ENCODE assay signal across 8 cellular contexts in genomic region chr2:127810156-127810636, GRCh38. TPM values are rescaled to one million over a fixed set of nuclear protein-coding genes. Genes with fewer than 3 reads are reported as not detected.
A peak's percentile ranks its signal among the peaks of the same experiment; 100 is the strongest.
DNase-seq lines count a peak whose midpoint lies in the region; ATAC-seq and TF ChIP-seq lines count a peak whose summit lies in the region.

No MANE protein-coding gene starts in this region.

- H3K27me3 Mint-ChIP-seq in activated CD4-positive, alpha-beta T cell treated with anti-CD3 and anti-CD28 coated beads for 36 hours = no peaks in the 10 kb centered on the region
- no peaks in the 10 kb centered on the region for H3K27me3 Mint-ChIP-seq in osteocyte (ENCODE audit: unreplicated experiment)

- peak overlapping the region; percentile 99 for H3K27ac Mint-ChIP-seq in activated CD4-positive, alpha-beta T cell treated with anti-CD3 and anti-CD28 coated beads for 36 hours
- H3K27ac Mint-ChIP-seq in osteocyte (ENCODE audit: unreplicated experiment) = peak overlapping the region; percentile 99

- H3K4me3 ChIP-seq in SK-N-SH (ENCODE audit: low read depth in 2 of 2, low read length in 1 of 2) = peak overlapping the region; percentile 82 to 96
- peak overlapping the region; percentile 81 for H3K4me3 ChIP-seq in fibroblast of mammary gland (ENCODE audit: control insufficient read depth, low read depth, low read length)

- no peaks in the 10 kb centered on the region for H3K27me3 ChIP-seq in SK-N-SH (ENCODE audit: insufficient read depth)

- no peak for TF ChIP-seq EP300 in SK-N-SH (IDR thresholded peaks at IDR 0.05; ENCODE audit: borderline replicate concordance in 1 of 2, low read depth in 1 of 2, low read length in 1 of 2)

- intact Hi-C loops in activated CD4-positive, alpha-beta T cell treated with anti-CD3 and anti-CD28 coated beads for 36 hours (cut with DNase I, micrococcal nuclease) = loop anchor here (2.0 to 5.0 kb wide), 5 partner anchors 21 to 423 kb away; partner anchors contain the start of genes AMMECR1L (in 1 of the 2), IWS1 (in 1 of the 2) and MAP3K2 (in 1 of the 2)

- TF ChIP-seq CTCF in SK-N-SH (IDR thresholded peaks at IDR 0.05) = no peak
- TF ChIP-seq CTCF in fibroblast of mammary gland (conservative IDR thresholded peaks at IDR 0.05; ENCODE audit: control insufficient read depth, insufficient read depth, low read depth, low read length) = no peak
- no peak for TF ChIP-seq CTCF in osteocyte (IDR thresholded peaks at IDR 0.05)

- H3K9me3 Mint-ChIP-seq in activated CD4-positive, alpha-beta T cell treated with anti-CD3 and anti-CD28 coated beads for 36 hours (ENCODE audit: low read depth) = no peaks in the 10 kb centered on the region
- no peaks in the 10 kb centered on the region for H3K9me3 Mint-ChIP-seq in osteocyte (ENCODE audit: unreplicated experiment)

- peaks cover 47% of the 10 kb centered on the region for H4K20me1 ChIP-seq in SK-N-SH (ENCODE audit: insufficient read depth)

- H3K36me3 ChIP-seq in SK-N-SH (replicated peaks in 1 of 2; ENCODE audit: control insufficient read depth in 1 of 2, insufficient read depth in 2 of 2, low read length in 1 of 2) = no peaks in the 10 kb centered on the region

- POLR2A ChIA-PET in activated CD4-positive, alpha-beta T cell treated with anti-CD3 and anti-CD28 coated beads for 36 hours (lab: Charles Lee) = interaction anchor here (0.6 kb wide), 1 partner anchor 400 kb away, joined by 4 read pairs; no protein-coding TSS in a partner anchor
- POLR2A ChIA-PET in SK-N-SH (lab: Yijun Ruan, JAX) = interaction anchor here (1.6 kb wide), 1 partner anchor 109 kb away, joined by 3 read pairs; the partner anchor contains the start of gene SFT2D3

- peaks cover 32% of the 10 kb centered on the region for H3K36me3 Mint-ChIP-seq in activated CD4-positive, alpha-beta T cell treated with anti-CD3 and anti-CD28 coated beads for 36 hours (ENCODE audit: low read depth)
- peaks cover 2% of the 10 kb centered on the region for H3K36me3 Mint-ChIP-seq in osteocyte (ENCODE audit: unreplicated experiment)

- H3F3A ChIP-seq in SK-N-SH (replicated peaks; ENCODE audit: insufficient read depth) = peaks cover 7% of the 10 kb centered on the region

- H2AFZ ChIP-seq in SK-N-SH (ENCODE audit: low read depth) = peak overlapping the region; percentile 98

- H3K4me1 Mint-ChIP-seq in activated CD4-positive, alpha-beta T cell treated with anti-CD3 and anti-CD28 coated beads for 36 hours = peaks cover 48% of the 10 kb centered on the region
- H3K4me1 Mint-ChIP-seq in osteocyte (ENCODE audit: unreplicated experiment) = peaks cover 36% of the 10 kb centered on the region

- no peaks in the 10 kb centered on the region for H3K9me3 ChIP-seq in SK-N-SH

- TF ChIP-seq RAD21 in SK-N-SH (IDR thresholded peaks at IDR 0.05; ENCODE audit: low read length) = no peak

- WGBS in SK-N-SH (ENCODE audit: low lambda C conversion rate) = under 1% methylated on average over 11 of the region's 11 CpGs

- peak overlapping the region; percentile 96 for H3K4me2 ChIP-seq in SK-N-SH

- ATAC-seq in activated CD4-positive, alpha-beta T cell treated with anti-CD3 and anti-CD28 coated beads for 36 hours = no peak
- ATAC-seq in GM19035 (IDR thresholded peaks at IDR 0.05; ENCODE audit: unreplicated experiment) = no peak

- peak overlapping the region; percentile 98 for H3K9ac ChIP-seq in SK-N-SH

- H3K4me3 Mint-ChIP-seq in activated CD4-positive, alpha-beta T cell treated with anti-CD3 and anti-CD28 coated beads for 36 hours = peak overlapping the region; percentile 98
- peak overlapping the region; percentile 94 for H3K4me3 Mint-ChIP-seq in osteocyte (ENCODE audit: unreplicated experiment)

- DNase-seq in activated CD4-positive, alpha-beta T cell treated with anti-CD3 and anti-CD28 coated beads for 36 hours = no peak
- no peak for DNase-seq in activated CD4-positive, alpha-beta T cell treated with anti-CD3 and anti-CD28 coated beads for 1 hour
- DNase-seq in SK-N-SH (peak; percentile 36), fibroblast of mammary gland (ENCODE audit: low read depth) (peak; percentile 29), osteocyte (ENCODE audit: extremely low spot score, unreplicated experiment) (no peak), NCI-H1436 treated with DMSO at 0.1 percent for 48 hours (lab: John Stamatoyannopoulos, UW) (no peak), AML-193 (lab: John Stamatoyannopoulos, UW) (no peak)

- CTCF ChIA-PET in activated CD4-positive, alpha-beta T cell treated with anti-CD3 and anti-CD28 coated beads for 36 hours (lab: Charles Lee) = no interaction called here
- CTCF ChIA-PET in SK-N-SH (lab: Yijun Ruan, JAX) = no interaction called here

- peaks cover 0 to 5% of the 10 kb centered on the region in 2 experiments; a peak in 2 of 4 replicates for H3K4me1 ChIP-seq in SK-N-SH (ENCODE audit: control insufficient read depth in 1 of 2, insufficient read depth in 2 of 2, low read depth in 1 of 2, low read length in 1 of 2)

- no peaks in the 10 kb centered on the region for H3K9me2 ChIP-seq in SK-N-SH

- peak overlapping the region; percentile 92 to 95 for H3K27ac ChIP-seq in SK-N-SH (ENCODE audit: low read depth in 2 of 2, low read length in 1 of 2)

- H3K79me2 ChIP-seq in SK-N-SH (ENCODE audit: insufficient read depth) = peaks cover 58% of the 10 kb centered on the region

TF ChIP-seq in SK-N-SH, 30 proteins besides CTCF, POLR2A, EP300 and RAD21:
- TF ChIP-seq, protein P1, sequence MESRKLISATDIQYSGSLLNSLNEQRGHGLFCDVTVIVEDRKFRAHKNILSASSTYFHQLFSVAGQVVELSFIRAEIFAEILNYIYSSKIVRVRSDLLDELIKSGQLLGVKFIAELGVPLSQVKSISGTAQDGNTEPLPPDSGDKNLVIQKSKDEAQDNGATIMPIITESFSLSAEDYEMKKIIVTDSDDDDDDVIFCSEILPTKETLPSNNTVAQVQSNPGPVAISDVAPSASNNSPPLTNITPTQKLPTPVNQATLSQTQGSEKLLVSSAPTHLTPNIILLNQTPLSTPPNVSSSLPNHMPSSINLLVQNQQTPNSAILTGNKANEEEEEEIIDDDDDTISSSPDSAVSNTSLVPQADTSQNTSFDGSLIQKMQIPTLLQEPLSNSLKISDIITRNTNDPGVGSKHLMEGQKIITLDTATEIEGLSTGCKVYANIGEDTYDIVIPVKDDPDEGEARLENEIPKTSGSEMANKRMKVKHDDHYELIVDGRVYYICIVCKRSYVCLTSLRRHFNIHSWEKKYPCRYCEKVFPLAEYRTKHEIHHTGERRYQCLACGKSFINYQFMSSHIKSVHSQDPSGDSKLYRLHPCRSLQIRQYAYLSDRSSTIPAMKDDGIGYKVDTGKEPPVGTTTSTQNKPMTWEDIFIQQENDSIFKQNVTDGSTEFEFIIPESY (IDR thresholded peaks at IDR 0.05; ENCODE audit: borderline replicate concordance, low read depth) = no peak
- TF ChIP-seq CHD2 (IDR thresholded peaks at IDR 0.05; ENCODE audit: low read length, partially characterized antibody) = no peak
- no peak for TF ChIP-seq FOXJ3 (CRISPR knock-in tag; IDR thresholded peaks at IDR 0.05)
- no peak for TF ChIP-seq USF2 (IDR thresholded peaks at IDR 0.05; ENCODE audit: borderline replicate concordance, low read depth, low read length)
- TF ChIP-seq FOXM1 (IDR thresholded peaks at IDR 0.05; ENCODE audit: low read depth) = no peak
- no peak for TF ChIP-seq POLR2AphosphoS5 (IDR thresholded peaks at IDR 0.05; ENCODE audit: low read depth, low read length)
- no peak for TF ChIP-seq RCOR1 (IDR thresholded peaks at IDR 0.05; ENCODE audit: low read length)
- no peak for TF ChIP-seq SIN3A (IDR thresholded peaks at IDR 0.05; ENCODE audit: borderline replicate concordance, low read depth, low read length)
- TF ChIP-seq NFIC (IDR thresholded peaks at IDR 0.05; ENCODE audit: borderline replicate concordance) = no peak
- TF ChIP-seq NRF1 (IDR thresholded peaks at IDR 0.05; ENCODE audit: low read depth, low read length) = no peak

RNA-seq across cellular contexts. Expression of gene WDR33, which starts 0.8 kb away (rescaled TPM):
- 10 to 100 TPM; 58.6 to 76.3 TPM for total RNA-seq in activated CD4-positive, alpha-beta T cell treated with anti-CD3 and anti-CD28 coated beads for 36 hours
- 12.4 and 16.1 TPM in 2 replicates for polyA plus RNA-seq in SK-N-SH (2012; rRNA removed)
- polyA plus RNA-seq in SK-N-SH (2012; cell fraction: cytosol; rRNA removed) = 15.7 and 17.7 TPM in 2 replicates
- polyA plus RNA-seq in SK-N-SH (2012; cell fraction: nucleus; rRNA removed) = 10.4 and 18.0 TPM in 2 replicates
- 37.9 and 43.3 TPM in 2 replicates for total RNA-seq in osteocyte

RNA-seq across cellular contexts. Expression of gene POLR2D, which starts 47.8 kb away (rescaled TPM):
- total RNA-seq in activated CD4-positive, alpha-beta T cell treated with anti-CD3 and anti-CD28 coated beads for 36 hours = 10 to 100 TPM; 72.4 to 73.7 TPM
- 11.0 and 11.5 TPM in 2 replicates for polyA plus RNA-seq in SK-N-SH (2012; rRNA removed)
- polyA plus RNA-seq in SK-N-SH (2012; cell fraction: cytosol; rRNA removed) = 15.3 and 16.4 TPM in 2 replicates
- 5.0 and 7.3 TPM in 2 replicates for polyA plus RNA-seq in SK-N-SH (2012; cell fraction: nucleus; rRNA removed)
- 26.3 and 28.3 TPM in 2 replicates for total RNA-seq in osteocyte

Comparison
In these comparisons a context has a peak if more than half of its experiments do, and no peak if none do; other contexts are left out.
1. DNase-seq: peak in SK-N-SH (single experiment) and fibroblast of mammary gland (single experiment); none in activated CD4-positive, alpha-beta T cell treated with anti-CD3 and anti-CD28 coated beads for 36 hours (single experiment), activated CD4-positive, alpha-beta T cell treated with anti-CD3 and anti-CD28 coated beads for 1 hour (single experiment), osteocyte (single experiment), NCI-H1436 treated with DMSO at 0.1 percent for 48 hours (single experiment) and AML-193 (0 of 2).